In genomic region chr11:129836979-129837378, GRCh38 we compare ENCODE assay signal across 26 cellular contexts. TPM values are rescaled to one million over a fixed set of nuclear protein-coding genes. Genes with fewer than 3 reads are reported as not detected.
DNase-seq lines count a peak whose midpoint lies in the region; ATAC-seq and TF ChIP-seq lines count a peak whose summit lies in the region.
"Had no signal": no experiment of that assay in that cellular context is flagged by ENCODE, and none has a peak within 500 bp of the region (broad histone marks: within the 10 kb centered on the region; RNA-seq: fewer than 3 reads in every experiment).

No MANE protein-coding gene starts in this region.

- 89% methylated on average over 9 of the region's 9 CpGs for WGBS in smooth muscle cell (ENCODE audit: low lambda C conversion rate)

- H3K9ac ChIP-seq in smooth muscle cell (ENCODE audit: low read depth), result no peak overlapping the region
- H3K9ac ChIP-seq: BLaER1 treated with 17β-estradiol and CSF1 and Interleukin-3, amounts not matched to agents 10 nM and 100 nM had no signal

- no peaks in the 10 kb centered on the region for H3K9me2 ChIP-seq in PC-9 (ENCODE audit: insufficient read depth)

- no peak overlapping the region for H3K4me2 ChIP-seq in PC-9
- H3K4me2 ChIP-seq in smooth muscle cell, result no peak overlapping the region
- H3K4me2 ChIP-seq: A549; BLaER1 treated with 17β-estradiol and CSF1 and Interleukin-3, amounts not matched to agents 10 nM and 100 nM had no signal

- intact Hi-C loops in PC-9 (cut with micrococcal nuclease; ENCODE audit: unreplicated experiment), result no loop called here

- H3K27me3 ChIP-seq in PC-9 (ENCODE audit: insufficient read depth, low read depth), result no peaks in the 10 kb centered on the region
- H3K27me3 ChIP-seq in smooth muscle cell (ENCODE audit: low read depth), result no peaks in the 10 kb centered on the region
- H3K27me3 ChIP-seq: BLaER1 treated with 17β-estradiol and CSF1 and Interleukin-3, amounts not matched to agents 10 nM and 100 nM had no signal

- no peaks in the 10 kb centered on the region for H3K36me3 ChIP-seq in PC-9 (ENCODE audit: low read depth)
- no peaks in the 10 kb centered on the region for H3K36me3 ChIP-seq in smooth muscle cell (ENCODE audit: low read depth)
- H3K36me3 ChIP-seq: BLaER1 treated with 17β-estradiol and CSF1 and Interleukin-3, amounts not matched to agents 10 nM and 100 nM had no signal

- peaks cover 53% of the 10 kb centered on the region for H3K4me1 ChIP-seq in PC-9 (replicated peaks; ENCODE audit: insufficient read depth)
- no peaks in the 10 kb centered on the region for H3K4me1 ChIP-seq in smooth muscle cell (ENCODE audit: low read depth)
- H3K4me1 ChIP-seq: A549 had no signal

- H3K4me3 ChIP-seq in PC-9, result no peak overlapping the region
- H3K4me3 ChIP-seq in smooth muscle cell, result no peak overlapping the region
- H3K4me3 ChIP-seq: A549; BLaER1 treated with 17β-estradiol and CSF1 and Interleukin-3, amounts not matched to agents 10 nM and 100 nM had no signal

- DNase-seq in ELF-1 (ENCODE audit: low read depth, low spot score) (peak; percentile 45), PC-9 (no peak), epithelial cell of prostate (ENCODE audit: low read depth, low spot score) (no peak), smooth muscle cell (lab: John Stamatoyannopoulos, UW; ENCODE audit: unreplicated experiment) (no peak), NCI-H748 (lab: John Stamatoyannopoulos, UW; ENCODE audit: unreplicated experiment) (no peak), NCI-H2081 (lab: John Stamatoyannopoulos, UW) (no peak)
- DNase-seq: AML-193; COR-L47; DMS53; Karpas-422; NCI-H1092 treated with DMSO at 0.1 percent for 48 hours; NCI-H1436; NCI-H187; NCI-H2171 treated with DMSO at 0.1 percent for 48 hours; NCI-H524; NCI-H774; NK-92 treated with Interleukin-12 subunit alpha and Interleukin-12 subunit beta, amount 100 ng/mL, for 24 hours; SHP77 treated with DMSO at 0.1 percent for 48 hours had no signal

- TSS peak; percentile 78 for BruUV-seq in PC-9 (replicated peaks; lab: Mats Ljungman, UMichigan)

- no peak for ATAC-seq in GM18498 (IDR thresholded peaks at IDR 0.05; ENCODE audit: unreplicated experiment)
- ATAC-seq: A549, HepG2 had no signal

- no peaks in the 10 kb centered on the region for H4K20me1 ChIP-seq in PC-9 (ENCODE audit: insufficient read depth)
- H4K20me1 ChIP-seq in smooth muscle cell (ENCODE audit: low read depth), result no peaks in the 10 kb centered on the region
- H4K20me1 ChIP-seq: BLaER1 treated with 17β-estradiol and CSF1 and Interleukin-3, amounts not matched to agents 10 nM and 100 nM had no signal

- TF ChIP-seq CTCF in PC-9 (conservative IDR thresholded peaks at IDR 0.05), result no peak
- no peak for TF ChIP-seq CTCF in smooth muscle cell (IDR thresholded peaks at IDR 0.05; ENCODE audit: borderline replicate concordance, insufficient read depth, poor library complexity, severe bottlenecking)

- no peaks in the 10 kb centered on the region for H3K9me3 ChIP-seq in PC-9 (ENCODE audit: insufficient read depth, low read depth)
- H3K9me3 ChIP-seq in smooth muscle cell (replicated peaks; ENCODE audit: low read depth), result no peaks in the 10 kb centered on the region
- H3K9me3 ChIP-seq: A549 had no signal

- peaks cover 20% of the 10 kb centered on the region; the same call in 1 of the 2 replicates for H3F3A ChIP-seq in PC-9 (ENCODE audit: insufficient read depth, low read depth)
- H3F3A ChIP-seq in smooth muscle cell (ENCODE audit: low read depth), result no peaks in the 10 kb centered on the region

- POLR2A ChIA-PET in PC-9 (lab: Charles Lee; ENCODE audit: unreplicated experiment), result no interaction called here

- CTCF ChIA-PET in PC-9 (lab: Charles Lee), result no interaction called here

- H3K27ac ChIP-seq in PC-9 (peak overlapping the region; percentile 36), epithelial cell of prostate (peak overlapping the region; percentile 99), smooth muscle cell (ENCODE audit: low read depth) (peak overlapping the region; percentile 43)
- H3K27ac ChIP-seq: A549; BLaER1 treated with 17β-estradiol and CSF1 and Interleukin-3, amounts not matched to agents 10 nM and 100 nM; RWPE1 had no signal

- H2AFZ ChIP-seq in PC-9 (no peak overlapping the region), smooth muscle cell (ENCODE audit: low read depth) (no peak overlapping the region)

- H3K79me2 ChIP-seq in PC-9 (ENCODE audit: low read depth) (peaks cover 13% of the 10 kb centered on the region), smooth muscle cell (ENCODE audit: low read depth) (no peaks in the 10 kb centered on the region)

RNA-seq across cellular contexts. Expression of gene TMEM45B, which starts 21.3 kb away (rescaled TPM):
- total RNA-seq in PC-9 (2021), result 11.4 and 13.3 TPM in 2 replicates
- 4.0 and 4.5 TPM in 2 replicates for total RNA-seq in smooth muscle cell
- polyA plus RNA-seq in smooth muscle cell, result 2.8 and 3.4 TPM in 2 replicates
- total RNA-seq: Daoy, H4, HT1080 had no signal

RNA-seq across cellular contexts. Expression of gene NFRKB, which starts 58.4 kb away (rescaled TPM):
- total RNA-seq in PC-9 (2021), result 37.8 and 39.2 TPM in 2 replicates
- total RNA-seq in smooth muscle cell, result 15.2 and 18.5 TPM in 2 replicates
- polyA plus RNA-seq in smooth muscle cell, result 9.9 and 16.7 TPM in 2 replicates

Comparison
In these comparisons a context has a peak if more than half of its experiments do, and no peak if none do; other contexts are left out.
1. H3K27ac ChIP-seq: peak in every context shown above with its lines; median percentile 99 in epithelial cell of prostate; 43 in smooth muscle cell; 36 in PC-9.